19 cellular contexts compared by ENCODE assay signal in the genomic region with DNA sequence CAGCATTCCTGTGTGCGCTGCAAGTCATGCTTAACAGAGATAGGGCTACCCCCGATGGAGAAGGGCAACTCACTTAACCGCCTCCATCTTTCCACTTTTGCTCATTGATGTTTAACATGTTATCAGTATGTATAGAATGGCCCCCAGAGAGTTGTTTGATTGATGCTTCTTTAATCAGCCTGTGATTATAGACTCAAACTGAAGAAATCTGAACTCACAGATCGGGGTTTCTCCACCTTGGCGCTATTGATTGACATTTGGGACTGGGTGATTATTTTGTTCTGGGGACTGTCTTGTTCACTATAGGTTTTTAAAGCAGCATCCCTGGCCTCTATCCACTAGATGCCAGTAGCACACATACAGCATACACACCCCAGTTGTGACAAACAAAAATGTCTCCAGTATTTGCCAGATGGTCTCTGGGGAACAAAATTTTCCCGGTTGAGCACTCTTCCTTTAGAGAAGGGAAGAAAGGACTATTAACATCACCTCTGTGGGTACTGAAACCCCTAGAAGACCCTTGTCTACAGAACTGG.
"Had no signal": no experiment of that assay in that cellular context is flagged by ENCODE, and none has a peak within 500 bp of the region (broad histone marks: within the 10 kb centered on the region; RNA-seq: fewer than 3 reads in every experiment).

No MANE protein-coding gene starts in this region.

- H3K27me3 Mint-ChIP-seq: naive thymus-derived CD4-positive, alpha-beta T cell; type B pancreatic cell had no signal

- H3K27ac ChIP-seq: body of pancreas, lower lobe of right lung, prostate gland, right lobe of liver, suprapubic skin had no signal

- DNase-seq: activated CD4-positive, CD25-positive, alpha-beta regulatory T cell; activated effector memory CD4-positive, alpha-beta T cell treated with Interleukin-2 at 50 U/mL for 16 hours; activated T-cell treated with anti-CD3 and anti-CD28 coated beads, Interleukin-2, amount 50 U/mL, for 1 hour; amniotic stem cell; body of pancreas; central memory CD4-positive, alpha-beta T cell; cortex of kidney; effector memory CD4-positive, alpha-beta T cell; glutamatergic neuron; left cardiac atrium; lower lobe of right lung; naive thymus-derived CD4-positive, alpha-beta T cell; occipital lobe; right lobe of liver; stimulated activated naive CD8-positive, alpha-beta T cell treated with anti-CD3 and anti-CD28 coated beads, Interleukin-15, Interleukin-2, amounts not matched to agents 100 U/mL and 50 U/mL, for 24 hours; T-helper 1 cell had no signal

- H3K4me3 ChIP-seq: body of pancreas, lower lobe of right lung, prostate gland, right lobe of liver, suprapubic skin had no signal

- H3K36me3 ChIP-seq: lower lobe of right lung, prostate gland, right lobe of liver, suprapubic skin had no signal

- H3K9me3 ChIP-seq: body of pancreas, lower lobe of right lung, prostate gland, right lobe of liver, suprapubic skin had no signal

- H3K4me1 ChIP-seq: body of pancreas, lower lobe of right lung, prostate gland, right lobe of liver had no signal

- H3K9me3 Mint-ChIP-seq: type B pancreatic cell had no signal

- H3K4me3 Mint-ChIP-seq: naive thymus-derived CD4-positive, alpha-beta T cell; type B pancreatic cell had no signal

- H3K27me3 ChIP-seq: body of pancreas, right lobe of liver, suprapubic skin had no signal

- H3K27ac Mint-ChIP-seq: type B pancreatic cell had no signal
